In the genomic region with DNA sequence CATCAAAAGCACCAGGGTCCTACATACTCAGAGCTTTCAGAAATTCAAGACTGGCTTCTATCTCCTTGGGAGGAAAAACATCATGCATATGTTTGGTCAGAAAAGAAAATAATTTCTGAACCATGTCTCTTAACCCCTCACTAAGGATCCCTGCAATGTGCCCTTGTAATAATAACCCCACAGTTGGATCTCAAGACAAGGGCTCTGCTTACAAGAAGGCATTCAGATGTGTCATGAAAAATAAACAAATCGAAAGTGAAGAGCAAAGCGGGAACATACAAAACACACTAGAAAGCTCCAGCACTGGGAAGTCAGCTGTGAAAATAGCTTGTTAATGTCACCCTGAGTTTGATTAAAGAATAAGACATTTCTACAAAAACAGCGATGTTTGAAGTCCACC, we compare ENCODE assay signal across 13 cellular contexts.
"Had no signal": no experiment of that assay in that cellular context is flagged by ENCODE, and none has a peak within 500 bp of the region (broad histone marks: within the 10 kb centered on the region; RNA-seq: fewer than 3 reads in every experiment).

No MANE protein-coding gene starts in this region.

- H3K27ac ChIP-seq: body of pancreas, esophagus squamous epithelium, heart right ventricle, neural progenitor cell, ovary, upper lobe of left lung had no signal

- H3K4me3 ChIP-seq: body of pancreas, esophagus squamous epithelium, heart right ventricle, neural progenitor cell, ovary, upper lobe of left lung had no signal

- H3K36me3 ChIP-seq: esophagus squamous epithelium, heart right ventricle, neural progenitor cell, ovary, upper lobe of left lung had no signal

- ATAC-seq: body of pancreas, heart right ventricle had no signal

- H3K4me1 ChIP-seq: body of pancreas, esophagus squamous epithelium, neural progenitor cell, upper lobe of left lung had no signal

- H3K9me3 ChIP-seq: body of pancreas, esophagus squamous epithelium, heart right ventricle, ovary, upper lobe of left lung had no signal

- H3K27me3 ChIP-seq: body of pancreas, esophagus squamous epithelium, heart right ventricle, neural progenitor cell, ovary, upper lobe of left lung had no signal

- DNase-seq: activated CD4-positive, alpha-beta T cell treated with anti-CD3 and anti-CD28 coated beads for 1 hour; activated CD4-positive, alpha-beta T cell treated with anti-CD3 and anti-CD28 coated beads, Interleukin-2, amount 50 U/mL, for 48 hours; activated naive CD4-positive, alpha-beta T cell treated with anti-CD3 and anti-CD28 coated beads for 36 hours; body of pancreas; esophagus squamous epithelium; heart right ventricle; kidney; ovary; stimulated activated CD4-positive, alpha-beta T cell treated with anti-CD3 and anti-CD28 coated beads, Interleukin-15, amount 100 ng/mL, for 24 hours; stimulated activated CD4-positive, alpha-beta T cell treated with anti-CD3 and anti-CD28 coated beads, Interleukin-4, amount 100 ng/mL, for 24 hours; T-helper 9 cell; upper lobe of left lung had no signal
